Comparison of ENCODE assay signal across 8 cellular contexts in the genomic region with DNA sequence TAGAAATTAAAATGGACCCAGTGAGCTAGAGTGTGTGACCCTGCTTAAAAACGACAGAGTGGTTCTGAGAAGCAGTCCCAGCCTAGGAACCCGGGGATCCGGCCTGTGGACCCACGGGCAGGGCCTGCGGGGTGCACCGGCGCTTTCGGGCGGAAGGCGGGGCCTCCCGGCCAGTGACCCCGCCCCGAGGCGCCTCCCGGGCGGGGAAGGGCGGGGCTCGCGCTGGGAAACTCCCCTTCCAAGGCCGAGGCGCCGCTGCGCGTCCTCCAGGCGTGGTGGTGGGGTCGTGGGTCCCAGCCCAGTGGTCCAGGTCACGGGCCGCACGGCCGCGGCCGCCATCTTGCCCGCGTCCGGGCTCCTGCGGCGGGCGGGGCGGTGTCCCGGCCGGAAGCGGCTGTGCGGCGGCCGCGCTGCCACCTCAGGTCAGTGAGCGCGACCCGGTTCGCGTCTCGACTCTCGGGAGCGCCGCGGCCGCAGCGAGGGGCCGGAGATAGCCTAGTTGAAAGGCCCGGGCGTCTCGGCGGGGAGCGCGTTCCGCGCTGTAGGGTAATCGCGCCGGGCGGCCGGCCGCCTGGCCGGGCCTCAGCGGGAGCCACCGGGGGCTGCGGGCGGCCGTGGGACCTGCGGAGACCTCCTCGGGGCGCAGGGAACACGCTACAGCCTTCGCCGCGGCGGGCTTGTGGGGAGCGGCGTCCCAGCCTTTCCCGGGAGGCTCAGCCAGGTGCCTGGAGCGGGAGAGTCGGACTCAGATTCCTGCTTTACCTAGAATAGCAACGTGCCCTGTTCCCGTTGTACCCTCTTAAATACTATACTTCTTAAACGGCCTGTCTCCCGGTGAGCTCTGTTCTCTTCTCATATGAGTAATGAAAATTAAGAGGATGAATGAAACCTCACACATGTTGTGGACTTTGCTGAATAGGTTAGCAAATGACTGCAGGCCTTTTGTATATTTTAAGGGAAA. TPM values are rescaled to one million over a fixed set of nuclear protein-coding genes. Genes with fewer than 3 reads are reported as not detected.
DNase-seq lines count a peak whose midpoint lies in the region; ATAC-seq and TF ChIP-seq lines count a peak whose summit lies in the region.

A gene (plus strand): TSS at position 234 of the 961 bp plus-strand sequence. CDS start 5,592 bp downstream, outside the sequence.

- H3K27me3 ChIP-seq in HAP-1 (ENCODE audit: low read depth) (no peaks in the 10 kb centered on the region), MG63 (no peaks in the 10 kb centered on the region), heart right ventricle (no peaks in the 10 kb centered on the region), upper lobe of right lung (no peaks in the 10 kb centered on the region)

- H3K4me3 ChIP-seq in HAP-1 (peak within 1 kb of the TSS; percentile 60), MG63 (peak within 1 kb of the TSS; percentile 63), heart right ventricle (peak within 1 kb of the TSS; percentile 63 to 97 (median 82)), upper lobe of right lung (peak within 1 kb of the TSS; percentile 74)

- peak within 1 kb of the TSS; percentile 79 for H3K4me3 Mint-ChIP-seq in T-helper 1 cell treated with Interleukin-12 subunit alpha and Interleukin-12 subunit beta and Interleukin-4 antibody, amounts not matched to agents 30 μg/mL and 1 μg/mL, for 36 hours
- H3K4me3 Mint-ChIP-seq in progenitor cell of endocrine pancreas (ENCODE audit: low read depth): peak within 1 kb of the TSS; percentile 83

- intact Hi-C loops in heart right ventricle (cut with DNase I): loop anchor here in 3 of 10 donors (1.0 to 10.0 kb wide), 4 partner anchors 74 to 401 kb away; a partner anchor contains a TSS
- intact Hi-C loops in upper lobe of right lung (cut with DNase I): no loop called here

- TF ChIP-seq CTCF in GM10266 (IDR thresholded peaks at IDR 0.05; ENCODE audit: control insufficient read depth, insufficient read depth, low read depth, missing control alignments): no peak
- peak in 1 of 9 donors; percentile 15 for TF ChIP-seq CTCF in heart right ventricle (IDR thresholded peaks at IDR 0.05)
- TF ChIP-seq CTCF in progenitor cell of endocrine pancreas (IDR thresholded peaks at IDR 0.05; ENCODE audit: unreplicated experiment): no peak
- no peak for TF ChIP-seq CTCF in upper lobe of right lung (IDR thresholded peaks at IDR 0.05)

- H3K27ac ChIP-seq in heart right ventricle (peak within 1 kb of the TSS; percentile 48 to 97 (median 94)), upper lobe of right lung (peak within 1 kb of the TSS; percentile 90)

- H3K4me1 ChIP-seq in HAP-1: peaks cover 7% of the 10 kb centered on the region
- peaks cover 8 to 52% (median 19%) of the 10 kb centered on the region in 9 donors for H3K4me1 ChIP-seq in heart right ventricle
- H3K4me1 ChIP-seq in upper lobe of right lung: peaks cover 17% of the 10 kb centered on the region

- DNase-seq in GM10266 (ENCODE audit: extremely low spot score) (peak; percentile 96), HAP-1 (ENCODE audit: low spot score in 2 of 2) (peak; percentile 55 to 88), MG63 (peak; percentile 87), amniotic epithelial cell (ENCODE audit: low read depth) (peak; percentile 73), heart right ventricle (peak; percentile 87 to 92), progenitor cell of endocrine pancreas (ENCODE audit: low spot score, unreplicated experiment) (peak; percentile 91), upper lobe of right lung (peak; percentile 95)

- H3K9me3 ChIP-seq in HAP-1 (peaks cover 5% of the 10 kb centered on the region; the same call in 1 of the 2 replicates), MG63 (no peaks in the 10 kb centered on the region), heart right ventricle (no peaks in the 10 kb centered on the region), upper lobe of right lung (no peaks in the 10 kb centered on the region)

- peak within 1 kb of the TSS; percentile 83 for H3K27ac Mint-ChIP-seq in T-helper 1 cell treated with Interleukin-12 subunit alpha and Interleukin-12 subunit beta and Interleukin-4 antibody, amounts not matched to agents 30 μg/mL and 1 μg/mL, for 36 hours
- peak within 1 kb of the TSS; percentile 92 for H3K27ac Mint-ChIP-seq in progenitor cell of endocrine pancreas

- in situ Hi-C loops in HAP-1 (cut with MboI; ENCODE audit: low sequenced_read_pairs): no loop called here

- H3K36me3 ChIP-seq in HAP-1 (replicated peaks) (peaks cover 20% of the 10 kb centered on the region), MG63 (peaks cover 23% of the 10 kb centered on the region), heart right ventricle (peaks cover 0 to under 1% (median 0%) of the 10 kb centered on the region in 9 donors), upper lobe of right lung (no peaks in the 10 kb centered on the region)

- no peaks in the 10 kb centered on the region for H3K27me3 Mint-ChIP-seq in T-helper 1 cell treated with Interleukin-12 subunit alpha and Interleukin-12 subunit beta and Interleukin-4 antibody, amounts not matched to agents 30 μg/mL and 1 μg/mL, for 36 hours (ENCODE audit: low read depth)
- no peaks in the 10 kb centered on the region for H3K27me3 Mint-ChIP-seq in progenitor cell of endocrine pancreas

- H3K9me3 Mint-ChIP-seq in T-helper 1 cell treated with Interleukin-12 subunit alpha and Interleukin-12 subunit beta and Interleukin-4 antibody, amounts not matched to agents 30 μg/mL and 1 μg/mL, for 36 hours: no peaks in the 10 kb centered on the region
- peaks cover 11% of the 10 kb centered on the region for H3K9me3 Mint-ChIP-seq in progenitor cell of endocrine pancreas (ENCODE audit: low read depth)

- ATAC-seq in heart right ventricle (peak; percentile 95 to 98 (median 97)), upper lobe of right lung (peak; percentile 97)

- peaks cover 12% of the 10 kb centered on the region for H3K36me3 Mint-ChIP-seq in T-helper 1 cell treated with Interleukin-12 subunit alpha and Interleukin-12 subunit beta and Interleukin-4 antibody, amounts not matched to agents 30 μg/mL and 1 μg/mL, for 36 hours (ENCODE audit: low read depth)
- peaks cover 23% of the 10 kb centered on the region for H3K36me3 Mint-ChIP-seq in progenitor cell of endocrine pancreas (ENCODE audit: insufficient read depth)

- WGBS in heart right ventricle, 2 donors: 0% methylated on average over 86 to 96 of the region's 96 CpGs

- H3K4me1 Mint-ChIP-seq in T-helper 1 cell treated with Interleukin-12 subunit alpha and Interleukin-12 subunit beta and Interleukin-4 antibody, amounts not matched to agents 30 μg/mL and 1 μg/mL, for 36 hours (ENCODE audit: low read depth): peaks cover 31% of the 10 kb centered on the region
- peaks cover 32% of the 10 kb centered on the region for H3K4me1 Mint-ChIP-seq in progenitor cell of endocrine pancreas (ENCODE audit: low read depth)

RNA-seq across cellular contexts. Expression of the gene that starts here (rescaled TPM):
- total RNA-seq in MG63 (2014; rRNA removed; shearing (Covaris generic); ENCODE audit: low replicate concordance): 20.2 and 21.3 TPM in 2 replicates
- total RNA-seq in heart right ventricle (10 to 100 TPM; 15.7 to 28.8 (median 20.8) TPM), progenitor cell of endocrine pancreas (62.0 and 62.3 TPM in 2 replicates), upper lobe of right lung (27.8 TPM)
- 10 to 100 TPM in 1 of 2 donors, 1 to 10 TPM in 1; 8.9 to 14.0 TPM for polyA plus RNA-seq in heart right ventricle

Comparison
In these comparisons a context has a peak if more than half of its experiments do, and no peak if none do; other contexts are left out.
1. Peak in every context shown above with its lines: DNase-seq, ATAC-seq, H3K4me3 ChIP-seq and H3K27ac ChIP-seq.